In genomic region chr12:2290516-2291065, GRCh38 we compare ENCODE assay signal across 15 cellular contexts.
DNase-seq lines count a peak whose midpoint lies in the region; ATAC-seq, FAIRE-seq and TF ChIP-seq lines count a peak whose summit lies in the region.
"Had no signal": no experiment of that assay in that cellular context is flagged by ENCODE, and none has a peak within 500 bp of the region (broad histone marks: within the 10 kb centered on the region; RNA-seq: fewer than 3 reads in every experiment).

No MANE protein-coding gene starts in this region.

- no peak for TF ChIP-seq POLR2A in GM12891 (IDR thresholded peaks at IDR 0.05; ENCODE audit: low read depth, low read length)

- H3K36me3 Mint-ChIP-seq in activated CD8-positive, alpha-beta T cell treated with anti-CD3 and anti-CD28 coated beads for 36 hours (ENCODE audit: low read depth), result no peaks in the 10 kb centered on the region
- H3K36me3 Mint-ChIP-seq: CD4-positive, alpha-beta memory T cell; IgD-negative memory B cell had no signal

- H3K9me3 ChIP-seq in OCI-LY7 (ENCODE audit: low read length) (no peaks in the 10 kb centered on the region), thoracic aorta (no peaks in the 10 kb centered on the region)
- H3K9me3 ChIP-seq: HAP-1, SJSA1 had no signal

- intact Hi-C loops in OCI-LY7 (cut with micrococcal nuclease; ENCODE audit: unreplicated experiment) (loop anchor here (5.0 kb wide), 1 partner anchor 292 kb away; no protein-coding TSS in a partner anchor), dorsolateral prefrontal cortex (cut with DNase I) (loop anchor here in 1 of 2 donors (10.0 kb wide), 1 partner anchor 294 kb away; no protein-coding TSS in a partner anchor)
- intact Hi-C loops in activated CD8-positive, alpha-beta T cell treated with anti-CD3 and anti-CD28 coated beads for 36 hours (cut with micrococcal nuclease), result no loop called here

- POLR2A ChIA-PET in OCI-LY7 (lab: Charles Lee), result interaction anchor here (0.6 to 0.8 kb wide), 2 partner anchors 15 to 107 kb away, joined by 3 read pairs; no protein-coding TSS in a partner anchor
- POLR2A ChIA-PET in activated CD8-positive, alpha-beta T cell treated with anti-CD3 and anti-CD28 coated beads for 36 hours (lab: Charles Lee), result no interaction called here

- CTCF ChIA-PET in OCI-LY7 (lab: Charles Lee; ENCODE audit: unreplicated experiment), result interaction anchor here (0.6 kb wide), 2 partner anchors 71 to 256 kb away, joined by 3 read pairs; no protein-coding TSS in a partner anchor
- CTCF ChIA-PET in activated CD8-positive, alpha-beta T cell treated with anti-CD3 and anti-CD28 coated beads for 36 hours (lab: Charles Lee), result interaction anchor here (0.7 to 2.2 kb wide), 13 partner anchors 10 to 293 kb away, joined by 3 to 9 read pairs (median 4); no protein-coding TSS in a partner anchor

- peaks cover 4% of the 10 kb centered on the region for H3K27me3 Mint-ChIP-seq in activated CD8-positive, alpha-beta T cell treated with anti-CD3 and anti-CD28 coated beads for 36 hours

- H3K27me3 ChIP-seq in thoracic aorta (replicated peaks; ENCODE audit: insufficient read depth) (no peaks in the 10 kb centered on the region), dorsolateral prefrontal cortex (no peaks in the 10 kb centered on the region)
- H3K27me3 ChIP-seq: SJSA1 had no signal

- peak; percentile 35 for FAIRE-seq in GM12891 (lab: Jason Lieb, UNC)

- no TSS peak for BruUV-seq in OCI-LY7 (replicated peaks; lab: Mats Ljungman, UMichigan)

- H3K4me2 ChIP-seq in OCI-LY7 (ENCODE audit: low read length), result no peak overlapping the region
- H3K4me2 ChIP-seq: PC-9 had no signal

- ATAC-seq in thoracic aorta (ENCODE audit: insufficient number of reproducible peaks, low FRiP score, low read depth) (no peak), HG02938 (IDR thresholded peaks at IDR 0.05; ENCODE audit: unreplicated experiment) (no peak)
- no peak for ATAC-seq in activated CD8-positive, alpha-beta T cell treated with anti-CD3 and anti-CD28 coated beads for 36 hours

- DNase-seq in GM12891 (ENCODE audit: insufficient read length, low spot score) (no peak), OCI-LY7 (ENCODE audit: low spot score) (no peak), mesenteric fat pad (ENCODE audit: low spot score) (peak; percentile 41), thoracic aorta (ENCODE audit: low spot score) (no peak), dorsolateral prefrontal cortex (no peak), cerebellar nuclear complex (lab: John Stamatoyannopoulos, UW) (no peak)
- no peak for DNase-seq in activated CD8-positive, alpha-beta T cell treated with anti-CD3 and anti-CD28 coated beads for 36 hours
- DNase-seq: DMS79 had no signal

- H3K36me3 ChIP-seq in OCI-LY7 (ENCODE audit: insufficient read depth, low read length) (no peaks in the 10 kb centered on the region), thoracic aorta (no peaks in the 10 kb centered on the region)
- H3K36me3 ChIP-seq: HAP-1, SJSA1 had no signal

- H3K79me2 ChIP-seq in OCI-LY7 (ENCODE audit: insufficient read depth, low read depth, low read length), result no peaks in the 10 kb centered on the region

- H3K4me3 ChIP-seq in OCI-LY7 (ENCODE audit: low read depth, low read length, poor library complexity, severe bottlenecking) (no peak overlapping the region), thoracic aorta (no peak overlapping the region), dorsolateral prefrontal cortex (no peak overlapping the region)
- H3K4me3 ChIP-seq: HAP-1, PC-9, SJSA1 had no signal

- H4K20me1 ChIP-seq in OCI-LY7 (ENCODE audit: insufficient read depth, low read length), result no peaks in the 10 kb centered on the region

- H3K4me1 ChIP-seq in OCI-LY7 (ENCODE audit: insufficient read depth, low read length, poor library complexity, severe bottlenecking), result peaks cover 23% of the 10 kb centered on the region
- peaks cover 29 to 99% of the 10 kb centered on the region in 2 donors for H3K4me1 ChIP-seq in thoracic aorta (ENCODE audit: control insufficient read depth in 1 of 2, low read depth in 2 of 2)
- H3K4me1 ChIP-seq: HAP-1 had no signal

- TF ChIP-seq CTCF in OCI-LY7 (conservative IDR thresholded peaks at IDR 0.05; ENCODE audit: low read length) (no peak), thoracic aorta (IDR thresholded peaks at IDR 0.05) (no peak), dorsolateral prefrontal cortex (IDR thresholded peaks at IDR 0.05 in 54 of 56, conservative IDR thresholded peaks at IDR 0.05 in 2 of 56; ENCODE audit: low read depth in 1 of 56, partially characterized antibody in 56 of 56) (no peak)
- no peak for TF ChIP-seq CTCF in activated CD8-positive, alpha-beta T cell treated with anti-CD3 and anti-CD28 coated beads for 36 hours (IDR thresholded peaks at IDR 0.05)

- H3K27ac ChIP-seq in OCI-LY7 (ENCODE audit: low read depth, low read length, poor library complexity, severe bottlenecking), result no peak overlapping the region
- peak overlapping the region; percentile 2 to 13 for H3K27ac ChIP-seq in thoracic aorta
- H3K27ac ChIP-seq in dorsolateral prefrontal cortex, result no peak overlapping the region
- H3K27ac ChIP-seq: PC-9, SJSA1 had no signal

- H3K4me3 Mint-ChIP-seq in activated CD8-positive, alpha-beta T cell treated with anti-CD3 and anti-CD28 coated beads for 36 hours, result no peak overlapping the region
- H3K4me3 Mint-ChIP-seq: B cell; CD4-positive, alpha-beta memory T cell; IgD-negative memory B cell had no signal

- no peak overlapping the region for H3K27ac Mint-ChIP-seq in activated CD8-positive, alpha-beta T cell treated with anti-CD3 and anti-CD28 coated beads for 36 hours
- H3K27ac Mint-ChIP-seq: B cell; CD4-positive, alpha-beta memory T cell; IgD-negative memory B cell had no signal

- H3K4me1 Mint-ChIP-seq in activated CD8-positive, alpha-beta T cell treated with anti-CD3 and anti-CD28 coated beads for 36 hours (ENCODE audit: low read depth), result peaks cover 12% of the 10 kb centered on the region

- H3K9me2 ChIP-seq in OCI-LY7 (ENCODE audit: insufficient read depth, low read length), result no peaks in the 10 kb centered on the region

- H3K9me3 Mint-ChIP-seq in activated CD8-positive, alpha-beta T cell treated with anti-CD3 and anti-CD28 coated beads for 36 hours, result no peaks in the 10 kb centered on the region
- H3K9me3 Mint-ChIP-seq: CD4-positive, alpha-beta memory T cell; IgD-negative memory B cell had no signal

- H2AFZ ChIP-seq in OCI-LY7 (ENCODE audit: low read length), result peak overlapping the region; percentile 35; the same call in 1 of the 2 replicates
- H2AFZ ChIP-seq: PC-9 had no signal

TF ChIP-seq in GM12891, 5 proteins besides CTCF, POLR2A, EP300 and RAD21:
- TF ChIP-seq PAX5 (IDR thresholded peaks at IDR 0.05; ENCODE audit: insufficient read depth, low read length, severe bottlenecking), result no peak
- no peak for TF ChIP-seq POLR2AphosphoS5 (IDR thresholded peaks at IDR 0.05; ENCODE audit: low read depth, low read length)
- no peak for TF ChIP-seq TAF1 (IDR thresholded peaks at IDR 0.05; ENCODE audit: low read depth, low read length)
- TF ChIP-seq POU2F2 (IDR thresholded peaks at IDR 0.05; ENCODE audit: low read depth, low read length), result no peak
- TF ChIP-seq SPI1 (IDR thresholded peaks at IDR 0.05; ENCODE audit: low read depth, low read length), result no peak
TF ChIP-seq in GM12891: peak in this region for 0.

Comparison
In these comparisons a context has a peak if more than half of its experiments do, and no peak if none do; other contexts are left out.
1. H3K27ac ChIP-seq: peak in thoracic aorta (2 of 2); none in OCI-LY7 (single experiment) and dorsolateral prefrontal cortex (0 of 59).